Comparison of ENCODE assay signal across 28 cellular contexts in the genomic region with DNA sequence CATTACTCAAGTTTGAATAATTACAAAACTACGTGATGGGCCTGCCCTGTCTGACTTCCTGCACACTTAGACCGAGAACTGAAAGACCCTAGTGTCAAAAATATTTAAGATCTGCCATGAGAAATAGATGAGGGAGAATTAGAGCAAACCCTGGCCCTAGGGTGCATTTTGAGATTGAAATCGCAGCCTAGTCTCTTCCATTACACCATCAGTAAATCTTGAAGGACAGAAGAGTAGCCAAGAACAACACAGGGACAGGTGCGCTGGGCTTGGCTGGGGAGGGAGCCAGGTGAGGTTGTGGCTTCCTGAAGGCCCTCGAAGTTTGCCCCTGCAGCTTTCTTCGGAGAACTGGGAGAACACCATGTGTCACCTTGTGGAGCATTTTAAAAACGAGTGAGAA.
"Had no signal": no experiment of that assay in that cellular context is flagged by ENCODE, and none has a peak within 500 bp of the region (broad histone marks: within the 10 kb centered on the region; RNA-seq: fewer than 3 reads in every experiment).

No MANE protein-coding gene starts in this region.

- H3K4me2 ChIP-seq: neural progenitor cell, smooth muscle cell had no signal

- H2AFZ ChIP-seq: neural progenitor cell, parathyroid adenoma had no signal

- H3K9me3 Mint-ChIP-seq: immature natural killer cell; mesothelial cell of epicardium; natural killer cell; nephron progenitor cell; neural progenitor cell; stimulated activated naive B cell treated with anti-CD40 and anti-IgM and Interleukin-4, amounts not matched to agents 10 μg/mL and 1 μg/mL and 100 μg/mL, for 72 hours had no signal

- H3K4me1 ChIP-seq: left lung, neural progenitor cell, parathyroid adenoma, right atrium auricular region, right lobe of liver, stomach, testis, transverse colon, uterus had no signal

- H3K27me3 ChIP-seq: left lung, neural progenitor cell, neutrophil, right atrium auricular region, right lobe of liver, stomach, testis, thyroid gland, transverse colon, uterus had no signal

- H3K4me3 Mint-ChIP-seq: immature natural killer cell; mesothelial cell of epicardium; naive B cell; natural killer cell; nephron progenitor cell; neural progenitor cell; stimulated activated naive B cell treated with anti-CD40 and anti-IgM and Interleukin-4, amounts not matched to agents 10 μg/mL and 1 μg/mL and 100 μg/mL, for 72 hours had no signal

- H3K9me3 ChIP-seq: left lung, neutrophil, right atrium auricular region, right lobe of liver, stomach, testis, thyroid gland, transverse colon, uterus had no signal

- H3K36me3 Mint-ChIP-seq: immature natural killer cell, mesothelial cell of epicardium, naive B cell, natural killer cell had no signal

- H3K4me1 Mint-ChIP-seq: immature natural killer cell; naive B cell; natural killer cell; neural progenitor cell; stimulated activated naive B cell treated with anti-CD40 and anti-IgM and Interleukin-4, amounts not matched to agents 10 μg/mL and 1 μg/mL and 100 μg/mL, for 72 hours had no signal

- DNase-seq: hypothalamus; immature natural killer cell; left colon; left lung; mesendoderm; naive B cell; natural killer cell; nephron progenitor cell; occipital lobe; right lobe of liver; stimulated activated CD4-positive, alpha-beta T cell treated with anti-CD3 and anti-CD28 coated beads, Interleukin-15, amount 100 ng/mL, for 24 hours; stimulated activated CD4-positive, alpha-beta T cell treated with anti-CD3 and anti-CD28 coated beads, Interleukin-2, amount 100 ng/mL, for 24 hours; stimulated activated CD4-positive, alpha-beta T cell treated with anti-CD3 and anti-CD28 coated beads, Interleukin-4, amount 100 ng/mL, for 1 hour; stimulated activated naive B cell treated with anti-CD40 and anti-IgM and Interleukin-4, amounts not matched to agents 10 μg/mL and 1 μg/mL and 100 μg/mL, for 72 hours; stimulated activated naive CD8-positive, alpha-beta T cell treated with anti-CD3 and anti-CD28 coated beads, Interleukin-15, Interleukin-2, amounts not matched to agents 100 U/mL and 50 U/mL, for 24 hours; stomach; testis; thyroid gland; transverse colon; uterus had no signal

- H3K27me3 Mint-ChIP-seq: naive B cell; progenitor cell of endocrine pancreas; stimulated activated naive B cell treated with anti-CD40 and anti-IgM and Interleukin-4, amounts not matched to agents 10 μg/mL and 1 μg/mL and 100 μg/mL, for 72 hours had no signal

- H3K9ac ChIP-seq: neural progenitor cell, parathyroid adenoma had no signal

- H3K36me3 ChIP-seq: neural progenitor cell, neutrophil, right atrium auricular region, right lobe of liver, thyroid gland, transverse colon, uterus had no signal

- H3K27ac Mint-ChIP-seq: immature natural killer cell, mesothelial cell of epicardium, natural killer cell, nephron progenitor cell, neural progenitor cell, progenitor cell of endocrine pancreas had no signal

- H3K79me2 ChIP-seq: parathyroid adenoma had no signal

- ATAC-seq: left colon; left lung; natural killer cell; right lobe of liver; stimulated activated naive B cell treated with anti-CD40 and anti-IgM and Interleukin-4, amounts not matched to agents 10 μg/mL and 1 μg/mL and 100 μg/mL, for 72 hours; stimulated activated naive CD8-positive, alpha-beta T cell treated with anti-CD3 and anti-CD28 coated beads, Interleukin-15, Interleukin-2, amounts not matched to agents 100 U/mL and 50 U/mL, for 24 hours had no signal

- H3K27ac ChIP-seq: left lung, neural progenitor cell, neutrophil, parathyroid adenoma, right atrium auricular region, right lobe of liver, stomach, testis, thyroid gland, transverse colon, uterus had no signal

- H3K4me3 ChIP-seq: left lung, lung, neural progenitor cell, right atrium auricular region, right lobe of liver, smooth muscle cell, stomach, testis, thyroid gland, transverse colon, uterus had no signal
